In genomic region chr4:153249199-153250154, GRCh38 we compare ENCODE assay signal across 8 cellular contexts. TPM values are rescaled to one million over a fixed set of nuclear protein-coding genes. Genes with fewer than 3 reads are reported as not detected.
A peak's percentile ranks its signal among the peaks of the same experiment; 100 is the strongest.
DNase-seq lines count a peak whose midpoint lies in the region; ATAC-seq and TF ChIP-seq lines count a peak whose summit lies in the region.

No MANE protein-coding gene starts in this region.

- no peak overlapping the region for H3T11ph ChIP-seq in H9 (ENCODE audit: low read length)

- peak; percentile 90 for DNase-seq in H9
- DNase-seq in M059J (ENCODE audit: low read depth): peak; percentile 80
- DNase-seq in activated naive CD4-positive, alpha-beta T cell treated with anti-CD3 and anti-CD28 coated beads, Interleukin-2, amount 50 U/mL, for 72 hours (ENCODE audit: low spot score in 2 of 2): peak; percentile 80 to 92
- peak; percentile 91 for DNase-seq in glutamatergic neuron
- DNase-seq in ovary: peak; percentile 71 to 87 (median 81)

- no peaks in the 10 kb centered on the region for H3K36me3 ChIP-seq in ES-I3 (ENCODE audit: insufficient read depth, low read length)
- H3K36me3 ChIP-seq in ovary: no peaks in the 10 kb centered on the region
- no peaks in the 10 kb centered on the region for H3K36me3 ChIP-seq in thymus (ENCODE audit: control insufficient read depth, insufficient read depth)

- no peak for TF ChIP-seq CTCF in H9 (conservative IDR thresholded peaks at IDR 0.05)
- TF ChIP-seq CTCF in glutamatergic neuron (IDR thresholded peaks at IDR 0.05; ENCODE audit: partially characterized antibody, unreplicated experiment): no peak
- no peak for TF ChIP-seq CTCF in ovary (IDR thresholded peaks at IDR 0.05)

- H4K20me1 ChIP-seq in H9 (ENCODE audit: control insufficient read depth, insufficient read depth, insufficient read length): no peaks in the 10 kb centered on the region

- H2BK20ac ChIP-seq in H9 (ENCODE audit: low read depth, low read length, poor library complexity, severe bottlenecking): peak overlapping the region; percentile 32

- WGBS in H9 (ENCODE audit: extremely low coverage, insufficient read length, low lambda C conversion rate): no CpG with 5 or more reads among the region's 44 CpGs
- 4 to 6% (median 4%) methylated on average over 44 of the region's 44 CpGs for WGBS in ovary, 3 donors
- WGBS in thymus: 13% methylated on average over 44 of the region's 44 CpGs

- no peak overlapping the region for H4K91ac ChIP-seq in H9 (ENCODE audit: insufficient read length, low read depth, low read length)

- H3K23me2 ChIP-seq in H9 (ENCODE audit: insufficient read length, low read depth, low read length, poor library complexity, severe bottlenecking): peaks cover 10% of the 10 kb centered on the region

- H2BK15ac ChIP-seq in H9 (ENCODE audit: low read depth, low read length): no peak overlapping the region

- H3K14ac ChIP-seq in H9 (ENCODE audit: insufficient read depth, low read length): peak overlapping the region; percentile 86; the same call in 1 of the 2 replicates

- H3K4ac ChIP-seq in H9 (ENCODE audit: low read depth, low read length): no peak overlapping the region; the same call in 1 of the 2 replicates

- H3K18ac ChIP-seq in H9 (ENCODE audit: insufficient read length, low read depth, low read length): peak overlapping the region; percentile 84

- peaks cover 24 to 31% of the 10 kb centered on the region in 2 experiments for H3K4me1 Mint-ChIP-seq in H9
- peaks cover 28% of the 10 kb centered on the region for H3K4me1 Mint-ChIP-seq in glutamatergic neuron (ENCODE audit: low read depth, unreplicated experiment)

- H3K4me3 Mint-ChIP-seq in H9 (peak overlapping the region; percentile 78 to 87), glutamatergic neuron (ENCODE audit: unreplicated experiment) (peak overlapping the region; percentile 90)

- H3K36me3 Mint-ChIP-seq in H9 (ENCODE audit: insufficient read depth in 1 of 3, low read depth in 3 of 3): peaks cover 0 to 2% (median 2%) of the 10 kb centered on the region in 3 experiments; a peak in 2 of 7 replicates
- no peaks in the 10 kb centered on the region for H3K36me3 Mint-ChIP-seq in activated naive CD4-positive, alpha-beta T cell treated with anti-CD3 and anti-CD28 coated beads, Interleukin-2, amount 50 U/mL, for 72 hours
- no peaks in the 10 kb centered on the region for H3K36me3 Mint-ChIP-seq in glutamatergic neuron (ENCODE audit: unreplicated experiment)

- no peaks in the 10 kb centered on the region; a peak in 1 of 5 replicates for H3K9me3 Mint-ChIP-seq in H9
- no peaks in the 10 kb centered on the region for H3K9me3 Mint-ChIP-seq in activated naive CD4-positive, alpha-beta T cell treated with anti-CD3 and anti-CD28 coated beads, Interleukin-2, amount 50 U/mL, for 72 hours
- H3K9me3 Mint-ChIP-seq in glutamatergic neuron (ENCODE audit: unreplicated experiment): peaks cover 6% of the 10 kb centered on the region

- H2AK5ac ChIP-seq in H9 (ENCODE audit: insufficient read length, low read length): no peak overlapping the region

- H3K23ac ChIP-seq in H9 (ENCODE audit: insufficient read length, low read depth, low read length): no peak overlapping the region

- H3K27me3 ChIP-seq in H9 (ENCODE audit: insufficient read depth, low read length) (no peaks in the 10 kb centered on the region), ovary (no peaks in the 10 kb centered on the region), thymus (ENCODE audit: control insufficient read depth, insufficient read depth) (no peaks in the 10 kb centered on the region)

- H3K4me1 ChIP-seq in ES-I3 (ENCODE audit: insufficient read depth, low read length) (peaks cover 5% of the 10 kb centered on the region; the same call in 1 of the 2 replicates), H9 (ENCODE audit: insufficient read depth, low read length) (peaks cover 6% of the 10 kb centered on the region), ovary (ENCODE audit: insufficient read depth) (peaks cover 4% of the 10 kb centered on the region), thymus (ENCODE audit: control insufficient read depth, insufficient read depth, low read length) (peaks cover 8% of the 10 kb centered on the region)

- TF ChIP-seq POLR2A in ovary (IDR thresholded peaks at IDR 0.05): no peak

- H2BK5ac ChIP-seq in H9 (ENCODE audit: insufficient read length, low read length): no peak overlapping the region

- no peaks in the 10 kb centered on the region for H3K79me1 ChIP-seq in H9 (ENCODE audit: insufficient read depth, low read depth, low read length, poor library complexity, severe bottlenecking)

- H3K9ac ChIP-seq in ES-I3 (ENCODE audit: low read depth, low read length) (peak overlapping the region; percentile 70), H9 (ENCODE audit: extremely low read depth, insufficient read length, low read length) (peak overlapping the region; percentile 69)

- intact Hi-C loops in ovary (cut with DNase I): no loop called here

- no peak overlapping the region for H4K5ac ChIP-seq in H9 (ENCODE audit: insufficient read length, low read depth, low read length)

- H2BK120ac ChIP-seq in H9 (ENCODE audit: low read depth, low read length, poor library complexity, severe bottlenecking): no peak overlapping the region

- no peak overlapping the region for H3K56ac ChIP-seq in H9 (ENCODE audit: insufficient read length, low read depth, low read length)

- TF ChIP-seq EP300 in ovary (IDR thresholded peaks at IDR 0.05): no peak

- H3K27ac ChIP-seq in H9 (ENCODE audit: insufficient read length, low read depth, low read length) (peak overlapping the region; percentile 31), ovary (peak overlapping the region in 1 of 2 donors; percentile 41), thymus (ENCODE audit: low read depth) (peak overlapping the region; percentile 82)

- peak overlapping the region; percentile 72 for H2AFZ ChIP-seq in H9 (ENCODE audit: low read length)

- H2BK12ac ChIP-seq in H9 (ENCODE audit: insufficient read length, low read depth, low read length): no peak overlapping the region

- H3K4me2 ChIP-seq in H9 (ENCODE audit: insufficient read depth, insufficient read length, low read length): peak overlapping the region; percentile 83

- peak; percentile 98 for ATAC-seq in SK-N-SH treated with all-trans-retinoic acid at 6 μM for 48 hours
- peak; percentile 95 to 98 for ATAC-seq in activated naive CD4-positive, alpha-beta T cell treated with anti-CD3 and anti-CD28 coated beads, Interleukin-2, amount 50 U/mL, for 72 hours

- peak overlapping the region; percentile 50 for H3K4me3 ChIP-seq in ovary
- peak overlapping the region; percentile 60 for H3K4me3 ChIP-seq in thymus (ENCODE audit: low read length)

- H3K9me3 ChIP-seq in ES-I3 (ENCODE audit: control insufficient read depth, insufficient read depth, low read length) (no peaks in the 10 kb centered on the region), H9 (ENCODE audit: control insufficient read depth, low read depth, low read length) (no peaks in the 10 kb centered on the region), ovary (no peaks in the 10 kb centered on the region), thymus (ENCODE audit: control insufficient read depth) (no peaks in the 10 kb centered on the region)

- H3K79me2 ChIP-seq in H9 (ENCODE audit: insufficient read depth, low read length): no peaks in the 10 kb centered on the region

- no peak overlapping the region for H4K8ac ChIP-seq in H9 (replicated peaks; ENCODE audit: insufficient read length, low read depth, low read length)

- H3K27me3 Mint-ChIP-seq in H9 (ENCODE audit: low read depth) (no peaks in the 10 kb centered on the region; the same call in 1 of the 2 replicates), glutamatergic neuron (ENCODE audit: unreplicated experiment) (peaks cover 4% of the 10 kb centered on the region)

- H3K27ac Mint-ChIP-seq in H9 (peak overlapping the region; percentile 92 to 98 (median 98)), glutamatergic neuron (ENCODE audit: unreplicated experiment) (peak overlapping the region; percentile 98)
- H3K27ac Mint-ChIP-seq in activated naive CD4-positive, alpha-beta T cell treated with anti-CD3 and anti-CD28 coated beads, Interleukin-2, amount 50 U/mL, for 72 hours: peak overlapping the region; percentile 39 to 81

TF ChIP-seq in SK-N-SH treated with all-trans-retinoic acid at 6 μM for 48 hours, 23 proteins besides CTCF, POLR2A, EP300 and RAD21 (continues in another document):
- TF ChIP-seq, protein P1, sequence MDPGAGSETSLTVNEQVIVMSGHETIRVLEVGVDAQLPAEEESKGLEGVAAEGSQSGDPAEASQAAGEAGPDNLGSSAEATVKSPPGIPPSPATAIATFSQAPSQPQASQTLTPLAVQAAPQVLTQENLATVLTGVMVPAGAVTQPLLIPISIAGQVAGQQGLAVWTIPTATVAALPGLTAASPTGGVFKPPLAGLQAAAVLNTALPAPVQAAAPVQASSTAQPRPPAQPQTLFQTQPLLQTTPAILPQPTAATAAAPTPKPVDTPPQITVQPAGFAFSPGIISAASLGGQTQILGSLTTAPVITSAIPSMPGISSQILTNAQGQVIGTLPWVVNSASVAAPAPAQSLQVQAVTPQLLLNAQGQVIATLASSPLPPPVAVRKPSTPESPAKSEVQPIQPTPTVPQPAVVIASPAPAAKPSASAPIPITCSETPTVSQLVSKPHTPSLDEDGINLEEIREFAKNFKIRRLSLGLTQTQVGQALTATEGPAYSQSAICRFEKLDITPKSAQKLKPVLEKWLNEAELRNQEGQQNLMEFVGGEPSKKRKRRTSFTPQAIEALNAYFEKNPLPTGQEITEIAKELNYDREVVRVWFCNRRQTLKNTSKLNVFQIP (CRISPR knock-in tag; IDR thresholded peaks at IDR 0.05; ENCODE audit: borderline replicate concordance, low read depth): no peak
- TF ChIP-seq ZFP30 (CRISPR knock-in tag; IDR thresholded peaks at IDR 0.05): no peak
- TF ChIP-seq TOX (CRISPR knock-in tag; IDR thresholded peaks at IDR 0.05; ENCODE audit: borderline replicate concordance): no peak
- TF ChIP-seq OSR1 (CRISPR knock-in tag; IDR thresholded peaks at IDR 0.05): no peak
- no peak for TF ChIP-seq ZFP3 (CRISPR knock-in tag; IDR thresholded peaks at IDR 0.05)
- no peak for TF ChIP-seq TCF4 (CRISPR knock-in tag; IDR thresholded peaks at IDR 0.05; ENCODE audit: borderline replicate concordance)

RNA-seq across cellular contexts. Expression of gene TRIM2, which starts 45.2 kb away (rescaled TPM):
- 28.9 and 29.0 TPM in 2 replicates for total RNA-seq in H9 (2021)
- total RNA-seq in M059J (2014; rRNA removed; shearing (Covaris generic)): 13.2 and 18.4 TPM in 2 replicates
- total RNA-seq in activated naive CD4-positive, alpha-beta T cell treated with anti-CD3 and anti-CD28 coated beads, Interleukin-2, amount 50 U/mL, for 72 hours: 1 to 10 TPM in 1 of 2 donors, under 1 TPM in 1; 0.32 to 4.4 TPM
- 120 TPM for total RNA-seq in glutamatergic neuron (ENCODE audit: unreplicated experiment)
- 10 to 100 TPM; 30.4 to 57.5 (median 45.7) TPM for total RNA-seq in ovary
- polyA plus RNA-seq in ovary: 10 to 100 TPM in 1 of 2 donors, 1 to 10 TPM in 1; 9.5 to 17.9 TPM
- polyA plus RNA-seq in thymus: 5.3 TPM
